21 cellular contexts compared by ENCODE assay signal in the genomic region with DNA sequence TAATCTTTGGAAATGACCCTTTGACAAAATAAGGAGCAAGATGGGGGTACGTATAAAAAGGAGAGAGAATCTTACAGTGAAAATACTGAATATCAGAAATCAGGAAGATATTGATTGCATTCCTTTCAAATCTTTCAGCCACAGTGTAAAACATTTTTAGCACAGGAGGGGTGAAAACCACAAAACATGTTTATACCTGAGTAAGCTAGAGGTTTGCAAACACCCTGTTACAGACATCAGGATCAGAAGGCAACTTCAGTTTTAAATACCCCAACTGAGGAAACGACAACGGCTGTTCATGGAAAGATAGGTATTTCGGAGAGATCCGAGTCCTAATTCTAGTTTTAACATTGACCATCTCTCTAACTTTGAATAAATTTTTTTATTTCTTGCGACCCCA.
DNase-seq lines count a peak whose midpoint lies in the region; ATAC-seq and TF ChIP-seq lines count a peak whose summit lies in the region.
"Had no signal": no experiment of that assay in that cellular context is flagged by ENCODE, and none has a peak within 500 bp of the region (broad histone marks: within the 10 kb centered on the region; RNA-seq: fewer than 3 reads in every experiment).

No MANE protein-coding gene starts in this region.

- H3K4me1 ChIP-seq in mammary epithelial cell (ENCODE audit: insufficient read depth, low read length) (peaks cover 21% of the 10 kb centered on the region), breast epithelium (no peaks in the 10 kb centered on the region), esophagus muscularis mucosa (peaks cover 0 to 9% (median 4%) of the 10 kb centered on the region in 4 donors), tibial artery (peaks cover 0 to 22% (median 10%) of the 10 kb centered on the region in 4 donors)
- H3K4me1 ChIP-seq: HAP-1, Peyer's patch had no signal

- H3K79me2 ChIP-seq in mammary epithelial cell (ENCODE audit: insufficient read depth, low read length) = no peaks in the 10 kb centered on the region

- no TSS peak for BruUV-seq in mammary epithelial cell (replicated peaks; lab: Mats Ljungman, UMichigan)

- ATAC-seq in T-cell (replicated peaks in 1 of 4) = peak in 3 of 4 experiments; percentile 43 to 50 (median 48)
- ATAC-seq in activated CD8-positive, alpha-beta T cell treated with anti-CD3 and anti-CD28 coated beads, Interleukin-2, amount 10 ng/mL, durations not matched to agents 7 days and 5 days = no peak
- ATAC-seq: Right ventricle myocardium inferior had no signal

- peak; percentile 48 for DNase-seq in mammary epithelial cell
- no peak for DNase-seq in breast epithelium (ENCODE audit: low spot score in 2 of 2)
- no peak for DNase-seq in T-cell
- DNase-seq in esophagus muscularis mucosa (ENCODE audit: extremely low spot score) = peak; percentile 24
- DNase-seq in tibial artery = no peak
- DNase-seq in SHP77 treated with DMSO at 0.1 percent for 48 hours (lab: John Stamatoyannopoulos, UW) = no peak
- DNase-seq in OCI-M1 (lab: John Stamatoyannopoulos, UW) = no peak
- no peak for DNase-seq in activated CD8-positive, alpha-beta T cell treated with anti-CD3 and anti-CD28 coated beads, Interleukin-2, amount 10 ng/mL, durations not matched to agents 7 days and 5 days
- DNase-seq: AML-193; C1 segment of cervical spinal cord; GM23248; KG1; NCI-H1092; NCI-H1436 treated with DMSO at 0.1 percent for 48 hours; NCI-H1930; NCI-H510A treated with DMSO at 0.1 percent for 48 hours; NCI-H774; NK-92 treated with Interleukin-12 subunit alpha and Interleukin-12 subunit beta, amount 100 ng/mL, for 24 hours; Peyer's patch had no signal

- H3K4me3 ChIP-seq in mammary epithelial cell (replicated peaks in 1 of 3; ENCODE audit: insufficient read depth in 1 of 3, low read depth in 2 of 3, low read length in 3 of 3) (no peak overlapping the region), breast epithelium (no peak overlapping the region), esophagus muscularis mucosa (no peak overlapping the region), tibial artery (no peak overlapping the region)
- H3K4me3 ChIP-seq: GM23248, HAP-1, Peyer's patch had no signal

- H3K9ac ChIP-seq in mammary epithelial cell (ENCODE audit: insufficient read depth, low read length) = no peak overlapping the region
- H3K9ac ChIP-seq: GM23248 had no signal

- dilution Hi-C loops in mammary epithelial cell (cut with HindIII; ENCODE audit: low sequenced_read_pairs) = no loop called here

- peaks cover 53 to 72% (median 57%) of the 10 kb centered on the region in 3 donors for H3K4me1 Mint-ChIP-seq in T-cell
- H3K4me1 Mint-ChIP-seq in activated CD8-positive, alpha-beta T cell treated with anti-CD3 and anti-CD28 coated beads, Interleukin-2, amount 10 ng/mL, durations not matched to agents 7 days and 5 days (ENCODE audit: low read depth) = peaks cover 16% of the 10 kb centered on the region

- TF ChIP-seq POLR2A in breast epithelium (IDR thresholded peaks at IDR 0.05) (no peak), esophagus muscularis mucosa (IDR thresholded peaks at IDR 0.05; ENCODE audit: low read depth) (no peak)

- intact Hi-C loops in mammary epithelial cell (cut with micrococcal nuclease) = loop anchor here (5.0 kb wide), 1 partner anchor 130 kb away; no protein-coding TSS in a partner anchor
- intact Hi-C loops in breast epithelium (cut with DNase I; ENCODE audit: low total_unique reads) = no loop called here
- intact Hi-C loops in esophagus muscularis mucosa (cut with DNase I) = no loop called here
- intact Hi-C loops in tibial artery (cut with DNase I; ENCODE audit: low total_unique reads) = no loop called here

- in situ Hi-C loops in mammary epithelial cell (cut with MboI; ENCODE audit: low sequenced_read_pairs in 2 of 2) = no loop called here

- H3K27me3 Mint-ChIP-seq in T-cell = no peaks in the 10 kb centered on the region
- no peaks in the 10 kb centered on the region for H3K27me3 Mint-ChIP-seq in activated CD8-positive, alpha-beta T cell treated with anti-CD3 and anti-CD28 coated beads, Interleukin-2, amount 10 ng/mL, durations not matched to agents 7 days and 5 days (ENCODE audit: low read depth)

- H3K27ac Mint-ChIP-seq in T-cell = peak overlapping the region; percentile 62 to 92
- no peak overlapping the region for H3K27ac Mint-ChIP-seq in activated CD8-positive, alpha-beta T cell treated with anti-CD3 and anti-CD28 coated beads, Interleukin-2, amount 10 ng/mL, durations not matched to agents 7 days and 5 days

- H3K27me3 ChIP-seq in mammary epithelial cell (ENCODE audit: insufficient read depth, low read length) (no peaks in the 10 kb centered on the region), breast epithelium (no peaks in the 10 kb centered on the region), esophagus muscularis mucosa (no peaks in the 10 kb centered on the region), tibial artery (no peaks in the 10 kb centered on the region)
- H3K27me3 ChIP-seq: Peyer's patch had no signal

- H3K36me3 Mint-ChIP-seq in T-cell = no peaks in the 10 kb centered on the region
- H3K36me3 Mint-ChIP-seq in activated CD8-positive, alpha-beta T cell treated with anti-CD3 and anti-CD28 coated beads, Interleukin-2, amount 10 ng/mL, durations not matched to agents 7 days and 5 days (ENCODE audit: low read depth) = no peaks in the 10 kb centered on the region

- H3K36me3 ChIP-seq in mammary epithelial cell (ENCODE audit: insufficient read depth, low read length) (no peaks in the 10 kb centered on the region), breast epithelium (no peaks in the 10 kb centered on the region), esophagus muscularis mucosa (no peaks in the 10 kb centered on the region), tibial artery (no peaks in the 10 kb centered on the region)
- H3K36me3 ChIP-seq: HAP-1, Peyer's patch had no signal

- no peak for TF ChIP-seq EP300 in esophagus muscularis mucosa (IDR thresholded peaks at IDR 0.05)

- peak overlapping the region; percentile 44 for H3K4me2 ChIP-seq in mammary epithelial cell (ENCODE audit: insufficient read depth, low read depth, low read length)

- H4K20me1 ChIP-seq in mammary epithelial cell (ENCODE audit: insufficient read depth, low read length) = no peaks in the 10 kb centered on the region

- peak overlapping the region in 1 of 3 donors; percentile 4 for H3K4me3 Mint-ChIP-seq in T-cell
- no peak overlapping the region for H3K4me3 Mint-ChIP-seq in activated CD8-positive, alpha-beta T cell treated with anti-CD3 and anti-CD28 coated beads, Interleukin-2, amount 10 ng/mL, durations not matched to agents 7 days and 5 days

- no peak overlapping the region for H2AFZ ChIP-seq in mammary epithelial cell (ENCODE audit: low read depth, low read length)
- H2AFZ ChIP-seq: GM23248 had no signal

- no peaks in the 10 kb centered on the region for H3K9me3 Mint-ChIP-seq in T-cell
- H3K9me3 Mint-ChIP-seq in activated CD8-positive, alpha-beta T cell treated with anti-CD3 and anti-CD28 coated beads, Interleukin-2, amount 10 ng/mL, durations not matched to agents 7 days and 5 days (ENCODE audit: insufficient read depth) = no peaks in the 10 kb centered on the region

- CTCF ChIA-PET in mammary epithelial cell (lab: Charles Lee; ENCODE audit: low non-redundant PET) (no interaction called here), T-cell (lab: Charles Lee) (interaction anchor here in 1 of 2 donors (1.1 kb wide), 1 partner anchor 18 kb away, joined by 4 read pairs; no protein-coding TSS in a partner anchor)
- CTCF ChIA-PET in activated CD8-positive, alpha-beta T cell treated with anti-CD3 and anti-CD28 coated beads, Interleukin-2, amount 10 ng/mL, durations not matched to agents 7 days and 5 days (lab: Charles Lee) = no interaction called here

- no peaks in the 10 kb centered on the region for H3K9me3 ChIP-seq in mammary epithelial cell (replicated peaks; ENCODE audit: insufficient read depth, low read length)
- H3K9me3 ChIP-seq in breast epithelium = no peaks in the 10 kb centered on the region
- no peaks in the 10 kb centered on the region for H3K9me3 ChIP-seq in esophagus muscularis mucosa
- H3K9me3 ChIP-seq in tibial artery = no peaks in the 10 kb centered on the region
- H3K9me3 ChIP-seq: HAP-1, Peyer's patch had no signal

- POLR2A ChIA-PET in T-cell (lab: Charles Lee) = no interaction called here
- POLR2A ChIA-PET in activated CD8-positive, alpha-beta T cell treated with anti-CD3 and anti-CD28 coated beads, Interleukin-2, amount 10 ng/mL, durations not matched to agents 7 days and 5 days (lab: Charles Lee) = no interaction called here

- WGBS in mammary epithelial cell (ENCODE audit: low coverage, missing lambda C conversion rate) = 77% methylated on average over 6 of the region's 6 CpGs
- 93% methylated on average over 6 of the region's 6 CpGs for WGBS in esophagus muscularis mucosa

- TF ChIP-seq CTCF in mammary epithelial cell (conservative IDR thresholded peaks at IDR 0.05 in 1 of 2, IDR thresholded peaks at IDR 0.05 in 1 of 2; ENCODE audit: extremely low read depth in 1 of 2, insufficient read depth in 1 of 2, low read depth in 1 of 2, low read length in 2 of 2) (no peak), breast epithelium (IDR thresholded peaks at IDR 0.05) (no peak), esophagus muscularis mucosa (IDR thresholded peaks at IDR 0.05) (no peak), tibial artery (IDR thresholded peaks at IDR 0.05) (no peak)

- H3K27ac ChIP-seq in mammary epithelial cell (ENCODE audit: insufficient read depth, low read depth, low read length) (no peak overlapping the region), breast epithelium (no peak overlapping the region), esophagus muscularis mucosa (replicated peaks in 1 of 4) (no peak overlapping the region), tibial artery (peak overlapping the region; percentile 59 to 61)
- H3K27ac ChIP-seq: GM23248, Peyer's patch had no signal

Comparison
In these comparisons a context has a peak if more than half of its experiments do, and no peak if none do; other contexts are left out.
1. DNase-seq: peak in mammary epithelial cell (single experiment) and esophagus muscularis mucosa (single experiment); none in breast epithelium (0 of 2), T-cell (0 of 34), tibial artery (0 of 2), SHP77 treated with DMSO at 0.1 percent for 48 hours (single experiment), OCI-M1 (single experiment) and activated CD8-positive, alpha-beta T cell treated with anti-CD3 and anti-CD28 coated beads, Interleukin-2, amount 10 ng/mL, durations not matched to agents 7 days and 5 days (single experiment).
2. H3K27ac ChIP-seq: peak in tibial artery (2 of 2); none in mammary epithelial cell (single experiment), breast epithelium (0 of 2) and esophagus muscularis mucosa (0 of 4).